8 cellular contexts compared by ENCODE assay signal in genomic region chr17:1626333-1626732, GRCh38. TPM values are rescaled to one million over a fixed set of nuclear protein-coding genes. Genes with fewer than 3 reads are reported as not detected.
DNase-seq lines count a peak whose midpoint lies in the region; ATAC-seq and TF ChIP-seq lines count a peak whose summit lies in the region.
"Had no signal": no experiment of that assay in that cellular context is flagged by ENCODE, and none has a peak within 500 bp of the region (broad histone marks: within the 10 kb centered on the region; RNA-seq: fewer than 3 reads in every experiment).

No MANE protein-coding gene starts in this region.

- DNase-seq in breast epithelium (ENCODE audit: low spot score in 2 of 2) (no peak), substantia nigra (lab: John Stamatoyannopoulos, UW) (no peak), foreskin melanocyte (no peak), aorta (no peak), MM.1S (no peak)
- DNase-seq: activated naive CD4-positive, alpha-beta T cell treated with anti-CD3 and anti-CD28 coated beads, Interleukin-2, amount 50 U/mL, for 16 hours had no signal

- H3K4me1 ChIP-seq in HUES48 (ENCODE audit: control insufficient read depth, insufficient read depth, low read length): peaks cover 4% of the 10 kb centered on the region; the same call in 1 of the 2 replicates
- peaks cover 0 to 12% of the 10 kb centered on the region in 2 donors for H3K4me1 ChIP-seq in breast epithelium
- H3K4me1 ChIP-seq in mesodermal cell (ENCODE audit: control insufficient read depth, insufficient read depth, low read length, poor library complexity, severe bottlenecking): peaks cover 30% of the 10 kb centered on the region
- no peaks in the 10 kb centered on the region for H3K4me1 ChIP-seq in aorta (ENCODE audit: control insufficient read depth in 1 of 2, insufficient read depth in 2 of 2, low read length in 2 of 2)
- peaks cover 22% of the 10 kb centered on the region for H3K4me1 ChIP-seq in MM.1S (ENCODE audit: low read length)

- no peaks in the 10 kb centered on the region for H4K20me1 ChIP-seq in MM.1S (ENCODE audit: insufficient read depth, low read length)

- H3F3A ChIP-seq in MM.1S (ENCODE audit: insufficient read depth, low read length): peaks cover 20% of the 10 kb centered on the region

- no peaks in the 10 kb centered on the region for H3K27me3 ChIP-seq in HUES48 (ENCODE audit: control insufficient read depth, insufficient read depth, low read length)
- no peaks in the 10 kb centered on the region for H3K27me3 ChIP-seq in breast epithelium
- no peaks in the 10 kb centered on the region for H3K27me3 ChIP-seq in aorta (ENCODE audit: control insufficient read depth in 1 of 2, insufficient read depth in 2 of 2, low read length in 1 of 2)
- no peaks in the 10 kb centered on the region for H3K27me3 ChIP-seq in MM.1S (replicated peaks; ENCODE audit: insufficient read depth, low read length)

- H3K27ac ChIP-seq in HUES48 (ENCODE audit: low read depth, low read length) (peak overlapping the region; percentile 60), breast epithelium (peak overlapping the region; percentile 90 to 99), mesodermal cell (ENCODE audit: low read depth, low read length, severe bottlenecking) (no peak overlapping the region), substantia nigra (ENCODE audit: low read depth, low read length, poor library complexity, severe bottlenecking) (peak overlapping the region; percentile 60), aorta (ENCODE audit: low read depth in 1 of 2, low read length in 2 of 2) (no peak overlapping the region), MM.1S (ENCODE audit: low read length) (no peak overlapping the region)

- no peak overlapping the region for H2AFZ ChIP-seq in MM.1S (ENCODE audit: low read length)

- TF ChIP-seq POLR2A in breast epithelium (IDR thresholded peaks at IDR 0.05): no peak

- 0 out of 2 replicates have a peak, but pooled peaks cover 2% of the 10 kb centered on the region for H3K36me3 ChIP-seq in HUES48 (ENCODE audit: control insufficient read depth, insufficient read depth, low read length)
- no peaks in the 10 kb centered on the region for H3K36me3 ChIP-seq in breast epithelium
- peaks cover 6% of the 10 kb centered on the region for H3K36me3 ChIP-seq in mesodermal cell (ENCODE audit: control insufficient read depth, insufficient read depth, low read length)
- H3K36me3 ChIP-seq in aorta (ENCODE audit: control insufficient read depth in 1 of 2, insufficient read depth in 2 of 2, low read length in 1 of 2): no peaks in the 10 kb centered on the region
- H3K36me3 ChIP-seq in MM.1S (replicated peaks; ENCODE audit: insufficient read depth, low read length): no peaks in the 10 kb centered on the region

- H3K4me2 ChIP-seq in MM.1S (ENCODE audit: low read depth, low read length): no peak overlapping the region

- no peak for ATAC-seq in aorta (ENCODE audit: low FRiP score)

- no peaks in the 10 kb centered on the region for H3K9me2 ChIP-seq in MM.1S (replicated peaks; ENCODE audit: insufficient read depth, low read length)

- intact Hi-C loops in breast epithelium (cut with DNase I; ENCODE audit: low total_unique reads) (loop anchor here (5.0 kb wide), 1 partner anchor 54 kb away; no protein-coding TSS in a partner anchor), aorta (cut with DNase I) (no loop called here)

- H3K4me3 ChIP-seq in HUES48 (ENCODE audit: low read depth, low read length) (no peak overlapping the region), breast epithelium (peak overlapping the region in 2 of 3 donors; percentile 13 to 79), mesodermal cell (ENCODE audit: extremely low read depth, insufficient read depth, low read length, poor library complexity, severe bottlenecking) (peak overlapping the region; percentile 8), aorta (ENCODE audit: low read length in 2 of 2) (no peak overlapping the region), MM.1S (ENCODE audit: low read length) (no peak overlapping the region)

- H3K9ac ChIP-seq in HUES48 (ENCODE audit: low read depth, low read length) (no peak overlapping the region), MM.1S (ENCODE audit: low read length) (no peak overlapping the region)

- WGBS in mesodermal cell (ENCODE audit: insufficient coverage in 2 of 2), 2 experiments: 33 to 63% methylated on average over 1 of the region's 3 CpGs
- WGBS in aorta, 2 donors: 71 to 80% methylated on average over 3 of the region's 3 CpGs

- H3K79me2 ChIP-seq in MM.1S (ENCODE audit: low read length): no peaks in the 10 kb centered on the region

- no peaks in the 10 kb centered on the region for H3K9me3 ChIP-seq in HUES48 (ENCODE audit: control insufficient read depth, insufficient read depth, low read length)
- no peaks in the 10 kb centered on the region for H3K9me3 ChIP-seq in breast epithelium
- H3K9me3 ChIP-seq in mesodermal cell (ENCODE audit: control insufficient read depth, low read length): no peaks in the 10 kb centered on the region
- H3K9me3 ChIP-seq in aorta (ENCODE audit: control insufficient read depth, low read length): no peaks in the 10 kb centered on the region
- no peaks in the 10 kb centered on the region for H3K9me3 ChIP-seq in MM.1S (replicated peaks; ENCODE audit: insufficient read depth, low read length)

- TF ChIP-seq CTCF in breast epithelium (IDR thresholded peaks at IDR 0.05): no peak
- TF ChIP-seq CTCF in MM.1S (IDR thresholded peaks at IDR 0.05; ENCODE audit: low read length): no peak

RNA-seq across cellular contexts. Expression of gene SLC43A2, which starts 2.3 kb away (rescaled TPM):
- total RNA-seq in breast epithelium (10 to 100 TPM; 13.8 to 18.9 (median 14.9) TPM), aorta (10 to 100 TPM; 11.1 to 25.0 TPM)
- 12.5 TPM for polyA plus RNA-seq in mesodermal cell (2013, experiment 1 of 2)
- polyA plus RNA-seq in mesodermal cell (2013, experiment 2 of 2): 11.2 TPM
- polyA plus RNA-seq in aorta: 1 to 10 TPM; 2.1 to 8.1 TPM

RNA-seq across cellular contexts. Expression of gene SCARF1, which starts 19.2 kb away (rescaled TPM):
- total RNA-seq in breast epithelium (10 to 100 TPM in 1 of 3 donors, 1 to 10 TPM in 2; 4.2 to 11.5 (median 6.6) TPM), aorta (10 to 100 TPM; 13.8 to 31.6 TPM)
- 22.6 TPM for polyA plus RNA-seq in mesodermal cell (2013, experiment 1 of 2)
- 14.6 TPM for polyA plus RNA-seq in mesodermal cell (2013, experiment 2 of 2)
- polyA plus RNA-seq in aorta: 1 to 10 TPM in 1 of 2 donors, under 1 TPM in 1; 0.63 to 5.4 TPM

RNA-seq across cellular contexts. Expression of gene RILP, which starts 23.3 kb away (rescaled TPM):
- total RNA-seq in breast epithelium (10 to 100 TPM; 15.4 to 42.7 (median 31.1) TPM), aorta (10 to 100 TPM in 1 of 2 donors, 1 to 10 TPM in 1; 7.0 to 12.0 TPM)
- 10.7 TPM for polyA plus RNA-seq in mesodermal cell (2013, experiment 1 of 2)
- polyA plus RNA-seq in mesodermal cell (2013, experiment 2 of 2): 7.9 TPM
- polyA plus RNA-seq in aorta: 10 to 100 TPM; 16.4 to 19.4 TPM

RNA-seq across cellular contexts. Expression of gene PRPF8, which starts 58.3 kb away (rescaled TPM):
- total RNA-seq in breast epithelium (100 to 1,000 TPM; 173 to 183 (median 176) TPM), aorta (100 to 1,000 TPM; 183 to 235 TPM)
- polyA plus RNA-seq in mesodermal cell (2013, experiment 1 of 2): 225 TPM
- 184 TPM for polyA plus RNA-seq in mesodermal cell (2013, experiment 2 of 2)
- 10 to 100 TPM; 14.7 to 88.9 TPM for polyA plus RNA-seq in aorta

Comparison
In these comparisons a context has a peak if more than half of its experiments do, and no peak if none do; other contexts are left out.
1. H3K27ac ChIP-seq: peak in HUES48 (single experiment), breast epithelium (2 of 2) and substantia nigra (single experiment); none in mesodermal cell (single experiment), aorta (0 of 2) and MM.1S (single experiment).
2. H3K4me3 ChIP-seq: peak in breast epithelium (2 of 3) and mesodermal cell (single experiment); none in HUES48 (single experiment), aorta (0 of 2) and MM.1S (single experiment).